In genomic region chr7:158332516-158332915, GRCh38 we compare ENCODE assay signal across 6 cellular contexts.
DNase-seq lines count a peak whose midpoint lies in the region; ATAC-seq and TF ChIP-seq lines count a peak whose summit lies in the region.
"Not testable (repeated sequence)": the region's sequence is repeated elsewhere in the genome, so short reads cannot be mapped to it uniquely, and the experiment has no call there.

No MANE protein-coding gene starts in this region.

- H3K27me3 ChIP-seq in spleen (replicated peaks in 1 of 7), result not testable (repeated sequence)

- ATAC-seq in activated CD4-positive, alpha-beta T cell treated with anti-CD3 and anti-CD28 coated beads for 36 hours; central memory CD8-positive, alpha-beta T cell (replicated peaks; ENCODE audit: extremely low read depth, poor library complexity, severe bottlenecking); natural killer cell treated with Interleukin-12 subunit alpha and Interleukin-12 subunit beta and Interleukin-15 and Interleukin-18, amount 100 ng/mL, for 72 hours: not testable (repeated sequence)

- not testable (repeated sequence) for H3K4me1 ChIP-seq in spleen

- not testable (repeated sequence) for H3K27me3 Mint-ChIP-seq in activated CD4-positive, alpha-beta T cell treated with anti-CD3 and anti-CD28 coated beads for 36 hours; activated T-cell treated with anti-CD3 and anti-CD28 coated beads, Interleukin-2, amount 50 U/mL, for 24 hours; central memory CD8-positive, alpha-beta T cell; natural killer cell treated with Interleukin-12 subunit alpha and Interleukin-12 subunit beta and Interleukin-15 and Interleukin-18, amount 100 ng/mL, for 72 hours
- peaks cover 22% of the 10 kb centered on the region for H3K27me3 Mint-ChIP-seq in endothelial cell (ENCODE audit: unreplicated experiment)

- H3K4me3 Mint-ChIP-seq in activated CD4-positive, alpha-beta T cell treated with anti-CD3 and anti-CD28 coated beads for 36 hours; activated T-cell treated with anti-CD3 and anti-CD28 coated beads, Interleukin-2, amount 50 U/mL, for 24 hours; natural killer cell treated with Interleukin-12 subunit alpha and Interleukin-12 subunit beta and Interleukin-15 and Interleukin-18, amount 100 ng/mL, for 72 hours: not testable (repeated sequence)
- H3K4me3 Mint-ChIP-seq in central memory CD8-positive, alpha-beta T cell, result peak overlapping the region; percentile 40
- peak overlapping the region; percentile 5 for H3K4me3 Mint-ChIP-seq in endothelial cell (ENCODE audit: unreplicated experiment)

- H3K27ac ChIP-seq in spleen, result not testable (repeated sequence)

- not testable (repeated sequence) for H3K36me3 ChIP-seq in spleen

- DNase-seq in activated CD4-positive, alpha-beta T cell treated with anti-CD3 and anti-CD28 coated beads for 36 hours; activated T-cell treated with anti-CD3 and anti-CD28 coated beads, Interleukin-2, amount 50 U/mL, for 24 hours; central memory CD8-positive, alpha-beta T cell (ENCODE audit: low spot score in 2 of 2); endothelial cell (ENCODE audit: low spot score); natural killer cell treated with Interleukin-12 subunit alpha and Interleukin-12 subunit beta and Interleukin-15 and Interleukin-18, amount 100 ng/mL, for 72 hours (ENCODE audit: low spot score): not testable (repeated sequence)
- peak; percentile 32 for DNase-seq in spleen

- POLR2A ChIA-PET in activated CD4-positive, alpha-beta T cell treated with anti-CD3 and anti-CD28 coated beads for 36 hours (lab: Charles Lee), result not testable (repeated sequence)

- not testable (repeated sequence) for TF ChIP-seq CTCF in endothelial cell (IDR thresholded peaks at IDR 0.05; ENCODE audit: unreplicated experiment); spleen (IDR thresholded peaks at IDR 0.05 in 8 of 11, conservative IDR thresholded peaks at IDR 0.05 in 3 of 11)

- H3K4me1 Mint-ChIP-seq in activated CD4-positive, alpha-beta T cell treated with anti-CD3 and anti-CD28 coated beads for 36 hours; activated T-cell treated with anti-CD3 and anti-CD28 coated beads, Interleukin-2, amount 50 U/mL, for 24 hours (ENCODE audit: low read depth); endothelial cell (ENCODE audit: unreplicated experiment): not testable (repeated sequence)
- H3K4me1 Mint-ChIP-seq in central memory CD8-positive, alpha-beta T cell, result peaks cover 37% of the 10 kb centered on the region
- peaks cover 27% of the 10 kb centered on the region in 2 donors for H3K4me1 Mint-ChIP-seq in natural killer cell treated with Interleukin-12 subunit alpha and Interleukin-12 subunit beta and Interleukin-15 and Interleukin-18, amount 100 ng/mL, for 72 hours (ENCODE audit: low read depth in 2 of 2)

- peak overlapping the region; percentile 53 for H3K27ac Mint-ChIP-seq in activated CD4-positive, alpha-beta T cell treated with anti-CD3 and anti-CD28 coated beads for 36 hours
- peak overlapping the region; percentile 40 for H3K27ac Mint-ChIP-seq in activated T-cell treated with anti-CD3 and anti-CD28 coated beads, Interleukin-2, amount 50 U/mL, for 24 hours
- peak overlapping the region; percentile 90 for H3K27ac Mint-ChIP-seq in central memory CD8-positive, alpha-beta T cell (ENCODE audit: low read depth)
- H3K27ac Mint-ChIP-seq in endothelial cell (ENCODE audit: unreplicated experiment), result peak overlapping the region; percentile 0
- H3K27ac Mint-ChIP-seq in natural killer cell treated with Interleukin-12 subunit alpha and Interleukin-12 subunit beta and Interleukin-15 and Interleukin-18, amount 100 ng/mL, for 72 hours, result peak overlapping the region; percentile 59 to 88

- not testable (repeated sequence) for H3K4me3 ChIP-seq in spleen

- not testable (repeated sequence) for TF ChIP-seq POLR2A in spleen (IDR thresholded peaks at IDR 0.05)

- CTCF ChIA-PET in activated CD4-positive, alpha-beta T cell treated with anti-CD3 and anti-CD28 coated beads for 36 hours (lab: Charles Lee), result not testable (repeated sequence)

- peaks cover 17% of the 10 kb centered on the region for H3K36me3 Mint-ChIP-seq in activated CD4-positive, alpha-beta T cell treated with anti-CD3 and anti-CD28 coated beads for 36 hours (ENCODE audit: low read depth)
- not testable (repeated sequence) for H3K36me3 Mint-ChIP-seq in activated T-cell treated with anti-CD3 and anti-CD28 coated beads, Interleukin-2, amount 50 U/mL, for 24 hours (ENCODE audit: low read depth)
- H3K36me3 Mint-ChIP-seq in central memory CD8-positive, alpha-beta T cell (ENCODE audit: insufficient read depth), result peaks cover 50% of the 10 kb centered on the region
- peaks cover 28% of the 10 kb centered on the region for H3K36me3 Mint-ChIP-seq in endothelial cell (ENCODE audit: low read depth, unreplicated experiment)
- H3K36me3 Mint-ChIP-seq in natural killer cell treated with Interleukin-12 subunit alpha and Interleukin-12 subunit beta and Interleukin-15 and Interleukin-18, amount 100 ng/mL, for 72 hours, result peaks cover 35% of the 10 kb centered on the region

- peaks cover 50% of the 10 kb centered on the region for H3K9me3 Mint-ChIP-seq in activated CD4-positive, alpha-beta T cell treated with anti-CD3 and anti-CD28 coated beads for 36 hours (ENCODE audit: low read depth)
- H3K9me3 Mint-ChIP-seq in activated T-cell treated with anti-CD3 and anti-CD28 coated beads, Interleukin-2, amount 50 U/mL, for 24 hours, result peaks cover 24% of the 10 kb centered on the region
- H3K9me3 Mint-ChIP-seq in central memory CD8-positive, alpha-beta T cell, result peaks cover 38% of the 10 kb centered on the region
- peaks cover 49% of the 10 kb centered on the region for H3K9me3 Mint-ChIP-seq in endothelial cell (ENCODE audit: unreplicated experiment)
- peaks cover 35% of the 10 kb centered on the region for H3K9me3 Mint-ChIP-seq in natural killer cell treated with Interleukin-12 subunit alpha and Interleukin-12 subunit beta and Interleukin-15 and Interleukin-18, amount 100 ng/mL, for 72 hours

- WGBS in spleen, 5 donors, result 71 to 91% (median 85%) methylated on average over 1 to 4 of the region's 5 CpGs

- intact Hi-C loops in activated CD4-positive, alpha-beta T cell treated with anti-CD3 and anti-CD28 coated beads for 36 hours (cut with DNase I, micrococcal nuclease); spleen (cut with DNase I; ENCODE audit: low total_unique reads): not testable (repeated sequence)

- peaks cover 0 to 35% (median 1%) of the 10 kb centered on the region in 8 donors for H3K9me3 ChIP-seq in spleen

Comparison
In these comparisons a context has a peak if more than half of its experiments do, and no peak if none do; other contexts are left out.
1. H3K27ac Mint-ChIP-seq: peak in every context shown above with its lines; median percentile 90 in central memory CD8-positive, alpha-beta T cell; 74 in natural killer cell treated with Interleukin-12 subunit alpha and Interleukin-12 subunit beta and Interleukin-15 and Interleukin-18, amount 100 ng/mL, for 72 hours; 53 in activated CD4-positive, alpha-beta T cell treated with anti-CD3 and anti-CD28 coated beads for 36 hours; 40 in activated T-cell treated with anti-CD3 and anti-CD28 coated beads, Interleukin-2, amount 50 U/mL, for 24 hours; 0 in endothelial cell.